21 cellular contexts compared by ENCODE assay signal in the genomic region with DNA sequence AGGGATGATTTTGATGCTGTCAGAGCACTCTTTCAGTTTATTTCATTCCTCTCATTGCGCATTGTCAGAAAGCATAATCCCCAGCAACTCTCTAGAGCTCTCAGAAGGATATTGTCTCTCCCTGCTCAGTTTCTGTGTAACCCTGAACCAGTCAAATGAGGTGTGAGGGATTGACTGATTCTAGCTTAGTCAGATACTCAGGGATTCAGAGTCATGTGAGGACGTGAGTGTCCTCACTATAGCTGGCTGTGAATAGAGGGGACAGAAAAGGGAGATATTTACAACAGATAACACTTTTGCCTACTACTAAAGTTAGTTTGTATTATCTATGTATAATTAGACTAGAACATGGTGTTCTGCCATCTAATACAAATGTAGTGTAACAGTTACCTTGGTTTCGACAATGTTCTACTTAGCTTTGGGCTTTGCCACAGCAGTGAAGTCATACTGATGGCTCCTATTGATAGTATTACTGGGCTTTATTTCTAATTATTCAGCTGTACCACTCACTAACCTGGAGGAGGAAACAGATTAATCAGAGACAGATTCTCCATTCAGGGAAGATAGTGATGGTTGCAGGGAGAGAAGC. TPM values are rescaled to one million over a fixed set of nuclear protein-coding genes. Genes with fewer than 3 reads are reported as not detected.
DNase-seq lines count a peak whose midpoint lies in the region; ATAC-seq and TF ChIP-seq lines count a peak whose summit lies in the region.
"Had no signal": no experiment of that assay in that cellular context is flagged by ENCODE, and none has a peak within 500 bp of the region (broad histone marks: within the 10 kb centered on the region; RNA-seq: fewer than 3 reads in every experiment).

No MANE protein-coding gene starts in this region.

- no peak overlapping the region for H2AK5ac ChIP-seq in mesendoderm (ENCODE audit: low read length)

- no peak overlapping the region for H3K56ac ChIP-seq in mesendoderm (ENCODE audit: low read length)

- H2BK5ac ChIP-seq in mesendoderm (ENCODE audit: low read length): no peak overlapping the region

- no CpG with 5 or more reads among the region's 3 CpGs for WGBS in mesendoderm (ENCODE audit: extremely low coverage, insufficient coverage, low lambda C conversion rate)

- H2BK15ac ChIP-seq in mesendoderm (replicated peaks; ENCODE audit: low read depth): no peak overlapping the region

- no peak overlapping the region for H3K4me2 ChIP-seq in mesendoderm (ENCODE audit: low read length)

- H3K9ac ChIP-seq in mesendoderm (ENCODE audit: low read length): no peak overlapping the region

- DNase-seq in LNCaP clone FGC (ENCODE audit: low read depth) (peak; percentile 72), fibroblast of gingiva (ENCODE audit: low read depth) (peak; percentile 4), mesendoderm (peak; percentile 26), NCI-H446 (lab: John Stamatoyannopoulos, UW) (no peak)
- no peak for DNase-seq in stimulated activated CD4-positive, alpha-beta T cell treated with anti-CD3 and anti-CD28 coated beads, Interleukin-4, amount 100 ng/mL, for 1 hour
- DNase-seq: activated CD4-positive, alpha-beta T cell treated with anti-CD3 and anti-CD28 coated beads, Interleukin-2, amount 10 ng/mL, durations not matched to agents 24 days and 14 days; activated CD8-positive, alpha-beta memory T cell treated with anti-CD3 and anti-CD28 coated beads, Interleukin-2, amount 50 U/mL, for 4 hours; activated effector memory CD4-positive, alpha-beta T cell treated with anti-CD3 and anti-CD28 coated beads, Interleukin-2, amount 50 U/mL, for 16 hours; amniotic stem cell; CD8-positive, alpha-beta T cell; DND-41; esophagus squamous epithelium; head of caudate nucleus; natural killer cell; NCI-H1092; NCI-H2081; NCI-H526; stimulated activated CD4-positive, alpha-beta T cell treated with anti-CD3 and anti-CD28 coated beads, Interleukin-4, amount 100 ng/mL, for 4 hours had no signal

- no peak for TF ChIP-seq CTCF in 22Rv1 (IDR thresholded peaks at IDR 0.05)
- no peak for TF ChIP-seq CTCF in LNCaP clone FGC (IDR thresholded peaks at IDR 0.05; ENCODE audit: control insufficient read depth, extremely low read depth, insufficient read depth)

- H3K18ac ChIP-seq in mesendoderm (ENCODE audit: low read length): no peak overlapping the region

- no peak overlapping the region for H2BK120ac ChIP-seq in mesendoderm (ENCODE audit: low read depth, low read length)

- H3K27me3 ChIP-seq in mesendoderm (ENCODE audit: insufficient read depth, low read length, poor library complexity): no peaks in the 10 kb centered on the region
- H3K27me3 ChIP-seq: esophagus squamous epithelium had no signal

- H4K8ac ChIP-seq in mesendoderm (ENCODE audit: low read depth, low read length): no peak overlapping the region

- no peaks in the 10 kb centered on the region for H3K79me1 ChIP-seq in mesendoderm (ENCODE audit: low read length)

- peaks cover 3% of the 10 kb centered on the region for H3K79me2 ChIP-seq in mesendoderm (ENCODE audit: control insufficient read depth, insufficient read depth, low read length)

- H3K36me3 ChIP-seq in mesendoderm (ENCODE audit: control insufficient read depth, insufficient read depth, low read length): no peaks in the 10 kb centered on the region

- no peaks in the 10 kb centered on the region for H3K4me1 ChIP-seq in mesendoderm (ENCODE audit: control insufficient read depth, low read depth, low read length)
- H3K4me1 ChIP-seq: esophagus squamous epithelium had no signal

- H3K23ac ChIP-seq in mesendoderm (ENCODE audit: low read length): no peak overlapping the region

- peak overlapping the region; percentile 21; the same call in 1 of the 2 replicates for H3K4me3 ChIP-seq in LNCaP clone FGC (ENCODE audit: low read depth, low read length)
- no peak overlapping the region for H3K4me3 ChIP-seq in mesendoderm (ENCODE audit: low read length)
- H3K4me3 ChIP-seq: esophagus squamous epithelium had no signal

- H3K4ac ChIP-seq in mesendoderm (ENCODE audit: low read depth, low read length): no peak overlapping the region

- H3K27ac ChIP-seq in 22Rv1: peak overlapping the region; percentile 50
- H3K27ac ChIP-seq in mesendoderm (ENCODE audit: low read depth, low read length): no peak overlapping the region
- H3K27ac ChIP-seq: esophagus squamous epithelium had no signal

- ATAC-seq in HG03354 (IDR thresholded peaks at IDR 0.05; ENCODE audit: poor library complexity, severe bottlenecking, unreplicated experiment) (no peak), HG02981 (IDR thresholded peaks at IDR 0.05; ENCODE audit: unreplicated experiment) (no peak)
- ATAC-seq: CD8-positive, alpha-beta T cell; natural killer cell had no signal

- H4K5ac ChIP-seq in mesendoderm (ENCODE audit: low read length): no peak overlapping the region

RNA-seq across cellular contexts. Expression of gene AP1AR, which starts 19.6 kb away (rescaled TPM):
- 18.7 TPM for polyA plus RNA-seq in mesendoderm (2013, experiment 1 of 2)
- 18.6 TPM for polyA plus RNA-seq in mesendoderm (2013, experiment 2 of 2)

RNA-seq across cellular contexts. Expression of gene TIFA, which starts 34.6 kb away (rescaled TPM):
- polyA plus RNA-seq in mesendoderm (2013, experiment 1 of 2): 1.6 TPM
- 1.7 TPM for polyA plus RNA-seq in mesendoderm (2013, experiment 2 of 2)

RNA-seq across cellular contexts. Expression of gene ALPK1, which starts 46.0 kb away (rescaled TPM):
- 0.10 TPM for polyA plus RNA-seq in mesendoderm (2013, experiment 1 of 2)
- polyA plus RNA-seq in mesendoderm (2013, experiment 2 of 2): 0.28 TPM

Comparison
In these comparisons a context has a peak if more than half of its experiments do, and no peak if none do; other contexts are left out.
1. DNase-seq: peak in LNCaP clone FGC (single experiment), fibroblast of gingiva (single experiment) and mesendoderm (single experiment); none in stimulated activated CD4-positive, alpha-beta T cell treated with anti-CD3 and anti-CD28 coated beads, Interleukin-4, amount 100 ng/mL, for 1 hour (single experiment) and NCI-H446 (0 of 2).